Comparison of ENCODE assay signal across 1 cellular context in genomic region chr18:31454066-31454708, GRCh38.
TF ChIP-seq lines count a peak whose summit lies in the region.

No MANE protein-coding gene starts in this region.

TF ChIP-seq in K562, 482 proteins besides CTCF, POLR2A, EP300 and RAD21:
- TF ChIP-seq FOSL1 (tag; conservative IDR thresholded peaks at IDR 0.05) = peak; percentile 85
- no peak for TF ChIP-seq JUND (IDR thresholded peaks at IDR 0.05; ENCODE audit: borderline replicate concordance, low read depth, low read length)
- TF ChIP-seq JUND (tag; IDR thresholded peaks at IDR 0.05; ENCODE audit: borderline replicate concordance, low read depth, low read length) = 0 out of 3 replicates have a peak, but pooled peaks have one; percentile 26
- no peak for TF ChIP-seq ZNF407 (IDR thresholded peaks at IDR 0.05; ENCODE audit: low read depth)
- TF ChIP-seq RBM39 (optimal IDR thresholded peaks at IDR 0.05; ENCODE audit: low read depth, low read length) = no peak
- no peak for TF ChIP-seq POLR2H (tag; IDR thresholded peaks at IDR 0.05; ENCODE audit: low read depth)
